ENCODE assay signal across 16 cellular contexts in the genomic region with DNA sequence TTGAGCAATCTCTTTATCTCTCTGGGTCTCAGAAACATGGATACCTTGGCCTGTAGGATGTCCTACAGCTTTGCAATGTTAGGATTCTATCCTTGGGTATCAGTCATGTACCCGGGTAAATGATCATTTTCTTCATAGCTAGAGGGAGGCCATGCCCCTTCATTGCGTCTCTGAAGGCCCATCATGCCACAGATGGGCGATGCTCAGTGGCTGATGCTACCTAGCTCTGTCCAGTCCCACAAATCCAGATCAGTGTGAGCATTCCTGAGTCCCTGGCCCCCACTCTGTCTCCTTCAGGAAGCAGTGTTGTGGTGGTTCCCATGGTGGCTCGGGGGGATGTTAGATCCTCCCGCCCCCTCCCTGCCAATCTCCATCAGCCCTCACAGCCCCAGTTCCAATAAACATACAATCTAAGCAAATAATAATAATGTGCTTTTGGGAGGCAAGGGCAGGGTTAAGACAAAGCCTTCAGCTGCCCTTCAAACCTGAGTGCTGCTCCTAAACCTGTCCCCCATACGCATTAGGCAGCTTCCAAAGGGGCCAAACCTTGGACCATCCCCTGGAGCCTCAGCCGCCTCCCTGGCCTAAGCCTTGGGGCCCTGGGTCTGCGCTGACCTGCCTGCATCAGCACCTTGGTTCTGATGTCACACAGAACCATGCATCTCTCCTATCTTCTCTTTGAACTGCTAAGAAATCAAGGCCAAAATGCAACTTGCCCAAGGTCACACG. TPM values are rescaled to one million over a fixed set of nuclear protein-coding genes. Genes with fewer than 3 reads are reported as not detected.
DNase-seq lines count a peak whose midpoint lies in the region; ATAC-seq lines count a peak whose summit lies in the region.
"Had no signal": no experiment of that assay in that cellular context is flagged by ENCODE, and none has a peak within 500 bp of the region (broad histone marks: within the 10 kb centered on the region; RNA-seq: fewer than 3 reads in every experiment).

No MANE protein-coding gene starts in this region.

- no peaks in the 10 kb centered on the region for H3K27me3 Mint-ChIP-seq in T-helper 17 cell
- peaks cover 1% of the 10 kb centered on the region for H3K27me3 Mint-ChIP-seq in activated CD4-positive, alpha-beta memory T cell treated with anti-CD3 and anti-CD28 coated beads, Interleukin-2, amount 10 ng/mL, durations not matched to agents 7 days and 5 days

- no peaks in the 10 kb centered on the region for H3K4me1 Mint-ChIP-seq in T-helper 17 cell
- H3K4me1 Mint-ChIP-seq in activated CD4-positive, alpha-beta memory T cell treated with anti-CD3 and anti-CD28 coated beads, Interleukin-2, amount 10 ng/mL, durations not matched to agents 7 days and 5 days, result no peaks in the 10 kb centered on the region
- H3K4me1 Mint-ChIP-seq: CD14-positive monocyte had no signal

- no peak overlapping the region for H3K4me3 Mint-ChIP-seq in T-helper 17 cell
- H3K4me3 Mint-ChIP-seq in activated CD4-positive, alpha-beta memory T cell treated with anti-CD3 and anti-CD28 coated beads, Interleukin-2, amount 10 ng/mL, durations not matched to agents 7 days and 5 days, result no peak overlapping the region
- H3K4me3 Mint-ChIP-seq: CD14-positive monocyte; CD8-positive, alpha-beta T cell had no signal

- H3K27ac Mint-ChIP-seq in T-helper 17 cell, result peak overlapping the region; percentile 39
- H3K27ac Mint-ChIP-seq in activated CD4-positive, alpha-beta memory T cell treated with anti-CD3 and anti-CD28 coated beads, Interleukin-2, amount 10 ng/mL, durations not matched to agents 7 days and 5 days, result no peak overlapping the region
- H3K27ac Mint-ChIP-seq: CD8-positive, alpha-beta T cell had no signal

- CTCF ChIA-PET in activated CD4-positive, alpha-beta memory T cell treated with anti-CD3 and anti-CD28 coated beads, Interleukin-2, amount 10 ng/mL, durations not matched to agents 7 days and 5 days (lab: Charles Lee), result interaction anchor here (5.5 to 17.9 kb wide), 3 partner anchors 6 to 101 kb away, joined by 24 to 779 read pairs (median 52); partner anchors contain the start of genes ATXN7L2 and CYB561D1

- ATAC-seq in T-helper 17 cell (no peak), left lobe of liver (no peak), sciatic nerve (no peak)
- ATAC-seq: A549; CD8-positive, alpha-beta T cell; HCT116 had no signal

- no peak for DNase-seq in T-helper 17 cell
- peak; percentile 33 for DNase-seq in left lobe of liver (ENCODE audit: low spot score)
- DNase-seq in sciatic nerve (ENCODE audit: low spot score), result peak; percentile 47
- no peak for DNase-seq in activated CD4-positive, alpha-beta memory T cell treated with anti-CD3 and anti-CD28 coated beads, Interleukin-2, amount 10 ng/mL, durations not matched to agents 7 days and 5 days
- no peak for DNase-seq in medulla oblongata (ENCODE audit: extremely low spot score)
- DNase-seq in SKM-1 treated with dmso at 0.1 percent for 144 hours (lab: John Stamatoyannopoulos, UW; ENCODE audit: unreplicated experiment), result no peak
- DNase-seq in AG08396 (ENCODE audit: low spot score), result no peak
- DNase-seq: CD8-positive, alpha-beta T cell; COR-L47; DND-41; GDM1 had no signal

- no peaks in the 10 kb centered on the region for H3K36me3 Mint-ChIP-seq in T-helper 17 cell (ENCODE audit: low read depth)
- H3K36me3 Mint-ChIP-seq in activated CD4-positive, alpha-beta memory T cell treated with anti-CD3 and anti-CD28 coated beads, Interleukin-2, amount 10 ng/mL, durations not matched to agents 7 days and 5 days (ENCODE audit: low read depth), result no peaks in the 10 kb centered on the region
- H3K36me3 Mint-ChIP-seq: CD14-positive monocyte; CD8-positive, alpha-beta T cell had no signal

- H3K9me3 Mint-ChIP-seq in activated CD4-positive, alpha-beta memory T cell treated with anti-CD3 and anti-CD28 coated beads, Interleukin-2, amount 10 ng/mL, durations not matched to agents 7 days and 5 days, result no peaks in the 10 kb centered on the region
- H3K9me3 Mint-ChIP-seq: CD8-positive, alpha-beta T cell had no signal

- POLR2A ChIA-PET in activated CD4-positive, alpha-beta memory T cell treated with anti-CD3 and anti-CD28 coated beads, Interleukin-2, amount 10 ng/mL, durations not matched to agents 7 days and 5 days (lab: Charles Lee), result interaction anchor here (1.6 to 2.2 kb wide), 2 partner anchors 10 to 55 kb away, joined by 4 to 7 read pairs; partner anchors contain the start of genes ATXN7L2 and GNAI3

- intact Hi-C loops in sciatic nerve (cut with DNase I), result no loop called here

- peak overlapping the region; percentile 2 for H3K27ac ChIP-seq in cingulate gyrus (ENCODE audit: low read depth, low read length)
- H3K27ac ChIP-seq: A549 had no signal

- H3K9me3 ChIP-seq in T-helper 17 cell (ENCODE audit: control insufficient read depth, low read length, poor library complexity, severe bottlenecking), result no peaks in the 10 kb centered on the region
- H3K9me3 ChIP-seq: A549 had no signal

RNA-seq across cellular contexts. Expression of gene GPR61, which starts 0.7 kb away (rescaled TPM):
- under 1 TPM; 0.20 to 0.65 TPM for total RNA-seq in T-helper 17 cell
- total RNA-seq in left lobe of liver, result not detected
- not detected for total RNA-seq in sciatic nerve
- total RNA-seq in activated CD4-positive, alpha-beta memory T cell treated with anti-CD3 and anti-CD28 coated beads, Interleukin-2, amount 10 ng/mL, durations not matched to agents 7 days and 5 days, result under 1 TPM in 1 of 2 experiments, not detected in 1; 0.53 TPM
- total RNA-seq: H4 had no signal

RNA-seq across cellular contexts. Expression of gene GNAI3, which starts 9.4 kb away (rescaled TPM):
- total RNA-seq in T-helper 17 cell (1 to 10 TPM; 7.8 to 8.8 TPM), left lobe of liver (2.5 TPM), sciatic nerve (7.0 TPM)
- total RNA-seq in activated CD4-positive, alpha-beta memory T cell treated with anti-CD3 and anti-CD28 coated beads, Interleukin-2, amount 10 ng/mL, durations not matched to agents 7 days and 5 days, result 1 to 10 TPM; 9.4 to 9.6 TPM

RNA-seq across cellular contexts. Expression of gene AMIGO1, which starts 29.5 kb away (rescaled TPM):
- 1 to 10 TPM; 6.2 to 8.0 TPM for total RNA-seq in T-helper 17 cell
- total RNA-seq in left lobe of liver, result 3.5 TPM
- total RNA-seq in sciatic nerve, result 15.6 TPM
- 1 to 10 TPM; 1.2 to 1.3 TPM for total RNA-seq in activated CD4-positive, alpha-beta memory T cell treated with anti-CD3 and anti-CD28 coated beads, Interleukin-2, amount 10 ng/mL, durations not matched to agents 7 days and 5 days

RNA-seq across cellular contexts. Expression of gene CYB561D1, which starts 45.1 kb away (rescaled TPM):
- total RNA-seq in T-helper 17 cell (10 to 100 TPM; 21.0 to 23.5 TPM), left lobe of liver (3.3 TPM), sciatic nerve (7.6 TPM)
- total RNA-seq in activated CD4-positive, alpha-beta memory T cell treated with anti-CD3 and anti-CD28 coated beads, Interleukin-2, amount 10 ng/mL, durations not matched to agents 7 days and 5 days, result 10 to 100 TPM; 19.5 to 21.4 TPM

RNA-seq across cellular contexts. Expression of gene ATXN7L2, which starts 55.3 kb away (rescaled TPM):
- total RNA-seq in T-helper 17 cell, result 10 to 100 TPM; 14.3 to 16.0 TPM
- total RNA-seq in left lobe of liver, result 4.3 TPM
- 5.0 TPM for total RNA-seq in sciatic nerve
- total RNA-seq in activated CD4-positive, alpha-beta memory T cell treated with anti-CD3 and anti-CD28 coated beads, Interleukin-2, amount 10 ng/mL, durations not matched to agents 7 days and 5 days, result 1 to 10 TPM; 7.0 to 7.6 TPM

Comparison
In these comparisons a context has a peak if more than half of its experiments do, and no peak if none do; other contexts are left out.
1. DNase-seq: peak in left lobe of liver (single experiment) and sciatic nerve (single experiment); none in T-helper 17 cell (0 of 3), activated CD4-positive, alpha-beta memory T cell treated with anti-CD3 and anti-CD28 coated beads, Interleukin-2, amount 10 ng/mL, durations not matched to agents 7 days and 5 days (single experiment), medulla oblongata (single experiment), SKM-1 treated with dmso at 0.1 percent for 144 hours (single experiment) and AG08396 (single experiment).